Comparison of ENCODE assay signal across 9 cellular contexts in genomic region chr2:73961274-73961673, GRCh38.
"Had no signal": no experiment of that assay in that cellular context is flagged by ENCODE, and none has a peak within 500 bp of the region (broad histone marks: within the 10 kb centered on the region; RNA-seq: fewer than 3 reads in every experiment).

No MANE protein-coding gene starts in this region.

- H3K4me3 ChIP-seq: GM23248, HAP-1, K562 had no signal

- H3K27ac ChIP-seq: GM23248, HL-60 had no signal

- H3K4me1 ChIP-seq: HAP-1 had no signal

- H3K4me3 Mint-ChIP-seq: HFFc6 had no signal

- H3K9me3 ChIP-seq: HAP-1 had no signal

- H3K27ac Mint-ChIP-seq: HFFc6 had no signal

- DNase-seq: GM23248, GOT3, H7, HFFc6, IMR-90 had no signal

- ATAC-seq: HCT116 had no signal
